In the genomic region with DNA sequence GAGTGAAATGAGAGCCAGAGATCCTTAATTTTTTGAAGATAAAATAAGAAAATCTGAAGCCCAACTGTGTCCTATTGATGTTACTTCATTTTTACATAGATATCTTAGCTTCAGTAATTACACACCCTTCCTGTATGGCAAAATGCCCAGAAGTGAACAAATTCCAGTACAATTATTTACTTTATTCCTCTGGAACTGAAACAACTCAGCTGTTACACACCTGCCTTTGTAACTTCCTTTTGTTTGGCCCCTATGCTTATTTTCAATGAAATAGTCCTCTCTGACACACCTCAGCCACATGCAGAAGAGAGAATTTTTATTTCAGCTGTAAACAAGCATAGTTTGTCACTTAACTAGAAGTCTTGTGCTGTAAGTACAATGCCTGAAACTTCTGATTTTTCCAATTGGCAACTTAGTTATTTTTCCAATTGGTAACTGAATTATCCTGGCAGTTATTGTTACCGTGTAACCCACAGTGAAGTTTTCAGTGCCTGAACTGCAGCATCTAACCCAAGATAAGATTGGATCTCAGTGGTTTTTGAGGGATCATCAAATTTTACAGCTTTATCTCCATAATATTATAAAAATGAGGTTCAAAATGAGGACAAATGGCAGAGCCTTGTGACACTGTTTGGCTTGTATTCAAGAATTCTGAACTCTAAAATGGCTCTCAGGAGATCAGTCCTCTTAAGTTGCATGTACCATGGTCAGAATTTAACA, we compare ENCODE assay signal across 9 cellular contexts.
DNase-seq lines count a peak whose midpoint lies in the region; ATAC-seq, FAIRE-seq and TF ChIP-seq lines count a peak whose summit lies in the region.
"Had no signal": no experiment of that assay in that cellular context is flagged by ENCODE, and none has a peak within 500 bp of the region (broad histone marks: within the 10 kb centered on the region; RNA-seq: fewer than 3 reads in every experiment).

No MANE protein-coding gene starts in this region.

- H3K27ac Mint-ChIP-seq in effector memory CD8-positive, alpha-beta T cell, result no peak overlapping the region
- H3K27ac Mint-ChIP-seq: activated naive CD8-positive, alpha-beta T cell treated with anti-CD3 and anti-CD28 coated beads, Interleukin-2, amount 10 ng/mL, durations not matched to agents 7 days and 5 days had no signal

- peaks cover 14 to 18% (median 14%) of the 10 kb centered on the region in 3 donors for H3K4me1 ChIP-seq in pancreas

- no peaks in the 10 kb centered on the region for H3K9me3 ChIP-seq in pancreas

- no peak for TF ChIP-seq CTCF in pancreas (IDR thresholded peaks at IDR 0.05)

- H3K27ac ChIP-seq in epithelial cell of prostate, result peak overlapping the region; percentile 79
- H3K27ac ChIP-seq in pancreas, result peak overlapping the region; percentile 19 to 62 (median 38)

- H3K27me3 ChIP-seq in pancreas, result no peaks in the 10 kb centered on the region

- H3K36me3 Mint-ChIP-seq in effector memory CD8-positive, alpha-beta T cell (ENCODE audit: insufficient read depth), result peaks cover 5% of the 10 kb centered on the region

- FAIRE-seq in pancreas (lab: Jason Lieb, UNC), result peak; percentile 88

- H3K4me3 ChIP-seq in pancreas, result no peak overlapping the region

- no peaks in the 10 kb centered on the region for H3K36me3 ChIP-seq in pancreas

- ATAC-seq in GM21447 (IDR thresholded peaks at IDR 0.05; ENCODE audit: unreplicated experiment), result peak; percentile 54
- ATAC-seq in pancreas, result peak; percentile 94 to 97 (median 96)
- ATAC-seq in HG03045 (IDR thresholded peaks at IDR 0.05; ENCODE audit: unreplicated experiment), result no peak
- ATAC-seq in effector memory CD8-positive, alpha-beta T cell (replicated peaks), result no peak

- no peaks in the 10 kb centered on the region for H3K27me3 Mint-ChIP-seq in effector memory CD8-positive, alpha-beta T cell
- H3K27me3 Mint-ChIP-seq: activated naive CD8-positive, alpha-beta T cell treated with anti-CD3 and anti-CD28 coated beads, Interleukin-2, amount 10 ng/mL, durations not matched to agents 7 days and 5 days had no signal

- DNase-seq in NCI-H69 (lab: John Stamatoyannopoulos, UW) (peak; percentile 86), epithelial cell of prostate (ENCODE audit: low read depth, low spot score) (peak; percentile 45), pancreas (peak in 3 of 6 donors; percentile 37 to 66 (median 50))
- DNase-seq in NK-92 treated with Interleukin-12 subunit alpha and Interleukin-12 subunit beta, amount 100 ng/mL, for 24 hours (lab: John Stamatoyannopoulos, UW), result no peak
- DNase-seq in effector memory CD8-positive, alpha-beta T cell, result no peak
- DNase-seq in central memory CD4-positive, alpha-beta T cell, result no peak
- DNase-seq: activated naive CD8-positive, alpha-beta T cell treated with anti-CD3 and anti-CD28 coated beads, Interleukin-2, amount 10 ng/mL, durations not matched to agents 7 days and 5 days had no signal

- 12 to 13% methylated on average over 1 of the region's 1 CpG for WGBS in pancreas, 2 donors

- H3K9me3 Mint-ChIP-seq in effector memory CD8-positive, alpha-beta T cell, result no peaks in the 10 kb centered on the region

- H3K4me3 Mint-ChIP-seq in effector memory CD8-positive, alpha-beta T cell, result no peak overlapping the region
- H3K4me3 Mint-ChIP-seq: activated naive CD8-positive, alpha-beta T cell treated with anti-CD3 and anti-CD28 coated beads, Interleukin-2, amount 10 ng/mL, durations not matched to agents 7 days and 5 days had no signal

- intact Hi-C loops in pancreas (cut with DNase I), result no loop called here

- no peaks in the 10 kb centered on the region for H3K4me1 Mint-ChIP-seq in effector memory CD8-positive, alpha-beta T cell (ENCODE audit: low read depth in 2 of 2)
- H3K4me1 Mint-ChIP-seq: activated naive CD8-positive, alpha-beta T cell treated with anti-CD3 and anti-CD28 coated beads, Interleukin-2, amount 10 ng/mL, durations not matched to agents 7 days and 5 days had no signal

Comparison
In these comparisons a context has a peak if more than half of its experiments do, and no peak if none do; other contexts are left out.
1. ATAC-seq: peak in GM21447 (single experiment) and pancreas (4 of 4); none in HG03045 (single experiment) and effector memory CD8-positive, alpha-beta T cell (single experiment).
2. DNase-seq: peak in NCI-H69 (single experiment) and epithelial cell of prostate (single experiment); none in NK-92 treated with Interleukin-12 subunit alpha and Interleukin-12 subunit beta, amount 100 ng/mL, for 24 hours (single experiment), effector memory CD8-positive, alpha-beta T cell (0 of 3) and central memory CD4-positive, alpha-beta T cell (single experiment).